Comparison of ENCODE assay signal across 8 cellular contexts in genomic region chr1:26677306-26678115, GRCh38. TPM values are rescaled to one million over a fixed set of nuclear protein-coding genes. Genes with fewer than 3 reads are reported as not detected.
DNase-seq lines count a peak whose midpoint lies in the region; ATAC-seq and TF ChIP-seq lines count a peak whose summit lies in the region.

No MANE protein-coding gene starts in this region.

- intact Hi-C loops in activated CD4-positive, alpha-beta memory T cell treated with anti-CD3 and anti-CD28 coated beads for 36 hours (cut with micrococcal nuclease) = loop anchor here (5.0 kb wide), 2 partner anchors 75 to 110 kb away; partner anchors contain the start of gene PIGV

- CTCF ChIA-PET in activated CD4-positive, alpha-beta memory T cell treated with anti-CD3 and anti-CD28 coated beads for 36 hours (lab: Charles Lee) = interaction anchor here (0.6 to 3.2 kb wide), 24 partner anchors 9 to 226 kb away, joined by 3 to 37 read pairs (median 6); no protein-coding TSS in a partner anchor

- H3K27ac Mint-ChIP-seq in activated CD4-positive, alpha-beta memory T cell treated with anti-CD3 and anti-CD28 coated beads for 36 hours = no peak overlapping the region
- H3K27ac Mint-ChIP-seq in mesothelial cell of epicardium = peak overlapping the region; percentile 73

- DNase-seq in AG08395 (ENCODE audit: low spot score) (peak; percentile 57), NCI-H82 (lab: John Stamatoyannopoulos, UW) (peak; percentile 89), mesothelial cell of epicardium (ENCODE audit: low spot score in 2 of 2, unreplicated experiment in 2 of 2) (peak; percentile 37 to 64)
- DNase-seq in activated CD4-positive, alpha-beta memory T cell treated with anti-CD3 and anti-CD28 coated beads for 36 hours = peak; percentile 76
- peak; percentile 38 for DNase-seq in effector CD8-positive, alpha-beta T cell (lab: John Stamatoyannopoulos, UW)

- H3K9me3 Mint-ChIP-seq in activated CD4-positive, alpha-beta memory T cell treated with anti-CD3 and anti-CD28 coated beads for 36 hours = no peaks in the 10 kb centered on the region
- no peaks in the 10 kb centered on the region for H3K9me3 Mint-ChIP-seq in mesothelial cell of epicardium

- H3K4me1 ChIP-seq in stomach smooth muscle (ENCODE audit: control insufficient read depth, insufficient read depth, low read length) = peaks cover 9% of the 10 kb centered on the region

- peak; percentile 62 for ATAC-seq in GM18867 (IDR thresholded peaks at IDR 0.05; ENCODE audit: unreplicated experiment)
- ATAC-seq in HG03469 (IDR thresholded peaks at IDR 0.05; ENCODE audit: unreplicated experiment) = peak; percentile 58

- TF ChIP-seq CTCF in mesothelial cell of epicardium (IDR thresholded peaks at IDR 0.05; ENCODE audit: unreplicated experiment) = no peak

- peak overlapping the region in 1 of 2 donors; percentile 68 for H3K9ac ChIP-seq in stomach smooth muscle (ENCODE audit: low read length in 2 of 2)

- POLR2A ChIA-PET in activated CD4-positive, alpha-beta memory T cell treated with anti-CD3 and anti-CD28 coated beads for 36 hours (lab: Charles Lee) = interaction anchor here (1.3 to 2.2 kb wide), 2 partner anchors 15 to 21 kb away, joined by 6 to 9 read pairs; no protein-coding TSS in a partner anchor

- H3K36me3 ChIP-seq in stomach smooth muscle (ENCODE audit: control insufficient read depth in 2 of 2, insufficient read depth in 2 of 2, low read length in 2 of 2) = no peaks in the 10 kb centered on the region

- H3K4me1 Mint-ChIP-seq in activated CD4-positive, alpha-beta memory T cell treated with anti-CD3 and anti-CD28 coated beads for 36 hours (ENCODE audit: low read depth) = peaks cover 18% of the 10 kb centered on the region
- H3K4me1 Mint-ChIP-seq in mesothelial cell of epicardium = peaks cover 8% of the 10 kb centered on the region

- no peaks in the 10 kb centered on the region for H3K27me3 ChIP-seq in stomach smooth muscle (ENCODE audit: control insufficient read depth in 1 of 2, insufficient read depth in 2 of 2, low read length in 2 of 2)

- H3K4me3 ChIP-seq in stomach smooth muscle (ENCODE audit: low read length in 2 of 2) = peak overlapping the region; percentile 50 to 63

- H3K27ac ChIP-seq in stomach smooth muscle (ENCODE audit: low read length) = no peak overlapping the region

- H3K27me3 Mint-ChIP-seq in activated CD4-positive, alpha-beta memory T cell treated with anti-CD3 and anti-CD28 coated beads for 36 hours = no peaks in the 10 kb centered on the region
- H3K27me3 Mint-ChIP-seq in mesothelial cell of epicardium (ENCODE audit: low read depth) = peaks cover 1% of the 10 kb centered on the region

- H3K36me3 Mint-ChIP-seq in activated CD4-positive, alpha-beta memory T cell treated with anti-CD3 and anti-CD28 coated beads for 36 hours = no peaks in the 10 kb centered on the region
- H3K36me3 Mint-ChIP-seq in mesothelial cell of epicardium = no peaks in the 10 kb centered on the region

- no peak overlapping the region for H3K4me3 Mint-ChIP-seq in activated CD4-positive, alpha-beta memory T cell treated with anti-CD3 and anti-CD28 coated beads for 36 hours
- no peak overlapping the region for H3K4me3 Mint-ChIP-seq in mesothelial cell of epicardium

- no peaks in the 10 kb centered on the region for H3K9me3 ChIP-seq in stomach smooth muscle (ENCODE audit: control insufficient read depth in 2 of 2, low read length in 2 of 2)

RNA-seq across cellular contexts. Expression of gene ARID1A, which starts 18.3 kb away (rescaled TPM):
- 10 to 100 TPM; 64.3 to 67.8 TPM for total RNA-seq in activated CD4-positive, alpha-beta memory T cell treated with anti-CD3 and anti-CD28 coated beads for 36 hours
- total RNA-seq in mesothelial cell of epicardium = 144 to 160 TPM (median 149 TPM) in 3 replicates

Comparison
In these comparisons a context has a peak if more than half of its experiments do, and no peak if none do; other contexts are left out.
1. DNase-seq: peak in every context shown above with its lines; median percentile 89 in NCI-H82; 76 in activated CD4-positive, alpha-beta memory T cell treated with anti-CD3 and anti-CD28 coated beads for 36 hours; 57 in AG08395; 50 in mesothelial cell of epicardium; 38 in effector CD8-positive, alpha-beta T cell.